Comparison of ENCODE assay signal across 9 cellular contexts in the genomic region with DNA sequence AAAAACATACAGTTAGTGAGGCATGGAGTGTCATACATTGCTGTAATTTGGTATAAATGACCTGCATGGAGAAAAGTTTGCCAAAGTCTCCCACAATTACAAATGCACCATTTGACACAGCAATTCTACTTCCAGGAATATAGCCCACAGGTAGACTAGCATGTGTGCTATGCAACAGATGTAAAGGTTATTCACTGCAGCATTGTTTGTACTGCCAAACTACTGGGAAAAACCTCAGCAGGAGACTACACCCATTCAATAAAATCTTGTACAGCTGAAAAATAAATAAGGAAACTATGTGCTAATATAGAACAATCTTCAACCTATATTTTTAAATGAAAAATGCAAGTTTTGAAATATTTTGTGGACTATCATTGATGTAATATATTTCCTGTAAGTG. TPM values are rescaled to one million over a fixed set of nuclear protein-coding genes. Genes with fewer than 3 reads are reported as not detected.
"Had no signal": no experiment of that assay in that cellular context is flagged by ENCODE, and none has a peak within 500 bp of the region (broad histone marks: within the 10 kb centered on the region; RNA-seq: fewer than 3 reads in every experiment).

No MANE protein-coding gene starts in this region.

RNA-seq across cellular contexts. Expression of a gene that starts 17.8 kb away (rescaled TPM):
- total RNA-seq: colonic mucosa, dermis blood vessel endothelial cell, endodermal cell, endothelial cell of umbilical vein, esophagus mucosa, esophagus squamous epithelium, foreskin keratinocyte, frontal cortex, glomerular endothelial cell had no signal
- polyA plus RNA-seq: foreskin keratinocyte had no signal
